7 cellular contexts compared by ENCODE assay signal in genomic region chr2:95789385-95789784, GRCh38.
DNase-seq lines count a peak whose midpoint lies in the region; ATAC-seq, FAIRE-seq and TF ChIP-seq lines count a peak whose summit lies in the region.
"Not testable (repeated sequence)": the region's sequence is repeated elsewhere in the genome, so short reads cannot be mapped to it uniquely, and the experiment has no call there.

No MANE protein-coding gene starts in this region.

- CTCF ChIA-PET in HCT116 (lab: Charles Lee); activated CD4-positive, alpha-beta T cell treated with anti-CD3 and anti-CD28 coated beads for 36 hours (lab: Charles Lee): not testable (repeated sequence)

- not testable (repeated sequence) for DNase-seq in HCT116 (ENCODE audit: low read depth, low spot score); activated CD4-positive, alpha-beta T cell treated with anti-CD3 and anti-CD28 coated beads for 36 hours; activated naive CD8-positive, alpha-beta T cell treated with anti-CD3 and anti-CD28 coated beads, Interleukin-2, amount 10 ng/mL, durations not matched to agents 7 days and 5 days; heart right ventricle; right lobe of liver; pancreas; stimulated activated naive CD8-positive, alpha-beta T cell treated with anti-CD3 and anti-CD28 coated beads, Interleukin-15, amount 100 ng/mL, for 72 hours

- not testable (repeated sequence) for H3K36me3 ChIP-seq in HCT116 (ENCODE audit: control insufficient read depth in 1 of 2, insufficient read depth in 2 of 2, low read length in 2 of 2); heart right ventricle; right lobe of liver; pancreas

- not testable (repeated sequence) for H3K79me2 ChIP-seq in HCT116 (ENCODE audit: insufficient read depth, low read length)

- intact Hi-C loops in HCT116 (cut with micrococcal nuclease); activated CD4-positive, alpha-beta T cell treated with anti-CD3 and anti-CD28 coated beads for 36 hours (cut with DNase I, micrococcal nuclease); heart right ventricle (cut with DNase I); right lobe of liver (cut with DNase I); pancreas (cut with DNase I): not testable (repeated sequence)

- H3K4me1 ChIP-seq in HCT116 (ENCODE audit: control insufficient read depth in 1 of 2, insufficient read depth in 2 of 2, low read length in 2 of 2); heart right ventricle; right lobe of liver; pancreas: not testable (repeated sequence)

- H3K27me3 ChIP-seq in HCT116 (ENCODE audit: insufficient read depth, low read length); heart right ventricle; right lobe of liver; pancreas: not testable (repeated sequence)

- H3K27ac Mint-ChIP-seq in activated CD4-positive, alpha-beta T cell treated with anti-CD3 and anti-CD28 coated beads for 36 hours; activated naive CD8-positive, alpha-beta T cell treated with anti-CD3 and anti-CD28 coated beads, Interleukin-2, amount 10 ng/mL, durations not matched to agents 7 days and 5 days; stimulated activated naive CD8-positive, alpha-beta T cell treated with anti-CD3 and anti-CD28 coated beads, Interleukin-15, amount 100 ng/mL, for 72 hours: not testable (repeated sequence)

- POLR2A ChIA-PET in HCT116 (lab: Charles Lee); activated CD4-positive, alpha-beta T cell treated with anti-CD3 and anti-CD28 coated beads for 36 hours (lab: Charles Lee); activated naive CD8-positive, alpha-beta T cell treated with anti-CD3 and anti-CD28 coated beads, Interleukin-2, amount 10 ng/mL, durations not matched to agents 7 days and 5 days (lab: Charles Lee): not testable (repeated sequence)

- ATAC-seq in HCT116 (peak; percentile 88), heart right ventricle (peak; percentile 23 to 82 (median 72)), right lobe of liver (peak in 3 of 4 donors; percentile 20 to 38 (median 31)), pancreas (peak in 3 of 4 donors; percentile 45 to 62 (median 48))
- ATAC-seq in activated CD4-positive, alpha-beta T cell treated with anti-CD3 and anti-CD28 coated beads for 36 hours, result peak; percentile 60
- ATAC-seq in activated naive CD8-positive, alpha-beta T cell treated with anti-CD3 and anti-CD28 coated beads, Interleukin-2, amount 10 ng/mL, durations not matched to agents 7 days and 5 days (ENCODE audit: low read depth), result peak; percentile 70
- peak; percentile 76 for ATAC-seq in stimulated activated naive CD8-positive, alpha-beta T cell treated with anti-CD3 and anti-CD28 coated beads, Interleukin-15, amount 100 ng/mL, for 72 hours

- WGBS in heart right ventricle, 2 donors, result no CpG with 5 or more reads among the region's 34 CpGs
- WGBS in right lobe of liver (ENCODE audit: insufficient coverage, low coverage, low lambda C conversion rate, missing lambda C conversion rate), result no CpG with 5 or more reads among the region's 34 CpGs
- no CpG with 5 or more reads among the region's 34 CpGs for WGBS in pancreas, 2 donors

- not testable (repeated sequence) for BruUV-seq in HCT116 (replicated peaks; lab: Mats Ljungman, UMichigan)

- H2AFZ ChIP-seq in HCT116 (ENCODE audit: low read depth, low read length, poor library complexity, severe bottlenecking), result not testable (repeated sequence)

- H3K27me3 Mint-ChIP-seq in activated CD4-positive, alpha-beta T cell treated with anti-CD3 and anti-CD28 coated beads for 36 hours; activated naive CD8-positive, alpha-beta T cell treated with anti-CD3 and anti-CD28 coated beads, Interleukin-2, amount 10 ng/mL, durations not matched to agents 7 days and 5 days; stimulated activated naive CD8-positive, alpha-beta T cell treated with anti-CD3 and anti-CD28 coated beads, Interleukin-15, amount 100 ng/mL, for 72 hours: not testable (repeated sequence)

- not testable (repeated sequence) for H3K27ac ChIP-seq in HCT116 (ENCODE audit: low read depth, low read length); heart right ventricle; right lobe of liver; pancreas

- not testable (repeated sequence) for H3K4me2 ChIP-seq in HCT116 (ENCODE audit: low read length)

- FAIRE-seq in pancreas (lab: Jason Lieb, UNC), result not testable (repeated sequence)

- H3K36me3 Mint-ChIP-seq in activated CD4-positive, alpha-beta T cell treated with anti-CD3 and anti-CD28 coated beads for 36 hours (ENCODE audit: low read depth); activated naive CD8-positive, alpha-beta T cell treated with anti-CD3 and anti-CD28 coated beads, Interleukin-2, amount 10 ng/mL, durations not matched to agents 7 days and 5 days: not testable (repeated sequence)

- H3K4me3 Mint-ChIP-seq in activated CD4-positive, alpha-beta T cell treated with anti-CD3 and anti-CD28 coated beads for 36 hours; activated naive CD8-positive, alpha-beta T cell treated with anti-CD3 and anti-CD28 coated beads, Interleukin-2, amount 10 ng/mL, durations not matched to agents 7 days and 5 days; stimulated activated naive CD8-positive, alpha-beta T cell treated with anti-CD3 and anti-CD28 coated beads, Interleukin-15, amount 100 ng/mL, for 72 hours: not testable (repeated sequence)

- not testable (repeated sequence) for H3K9me3 Mint-ChIP-seq in activated CD4-positive, alpha-beta T cell treated with anti-CD3 and anti-CD28 coated beads for 36 hours (ENCODE audit: low read depth); activated naive CD8-positive, alpha-beta T cell treated with anti-CD3 and anti-CD28 coated beads, Interleukin-2, amount 10 ng/mL, durations not matched to agents 7 days and 5 days; stimulated activated naive CD8-positive, alpha-beta T cell treated with anti-CD3 and anti-CD28 coated beads, Interleukin-15, amount 100 ng/mL, for 72 hours

- not testable (repeated sequence) for TF ChIP-seq CTCF in HCT116 (IDR thresholded peaks at IDR 0.05 in 2 of 3, conservative IDR thresholded peaks at IDR 0.05 in 1 of 3; ENCODE audit: borderline replicate concordance in 1 of 3, insufficient read depth in 1 of 3, low read depth in 2 of 3, low read length in 2 of 3); heart right ventricle (IDR thresholded peaks at IDR 0.05); right lobe of liver (IDR thresholded peaks at IDR 0.05); pancreas (IDR thresholded peaks at IDR 0.05)

- TF ChIP-seq RAD21 in HCT116 (IDR thresholded peaks at IDR 0.05; ENCODE audit: low read depth), result not testable (repeated sequence)

- H4K20me1 ChIP-seq in HCT116 (ENCODE audit: insufficient read depth), result not testable (repeated sequence)

- RAD21 ChIA-PET in HCT116 (lab: Charles Lee; ENCODE audit: low non-redundant PET in 1 of 2, low total read pairs in 2 of 2, uncharacterized antibody in 2 of 2, unreplicated experiment in 2 of 2), result not testable (repeated sequence)

- not testable (repeated sequence) for TF ChIP-seq POLR2A in HCT116 (IDR thresholded peaks at IDR 0.05; ENCODE audit: borderline replicate concordance, extremely low read depth, insufficient read depth, insufficient read length); right lobe of liver (IDR thresholded peaks at IDR 0.05)

- not testable (repeated sequence) for H3K9ac ChIP-seq in HCT116 (ENCODE audit: low read length)

- not testable (repeated sequence) for H3K4me3 ChIP-seq in HCT116 (replicated peaks in 1 of 2; ENCODE audit: low read depth in 1 of 2, low read length in 2 of 2); heart right ventricle; right lobe of liver; pancreas

- H3K9me2 ChIP-seq in HCT116 (ENCODE audit: insufficient read depth), result not testable (repeated sequence)

- not testable (repeated sequence) for H3K4me1 Mint-ChIP-seq in activated CD4-positive, alpha-beta T cell treated with anti-CD3 and anti-CD28 coated beads for 36 hours; activated naive CD8-positive, alpha-beta T cell treated with anti-CD3 and anti-CD28 coated beads, Interleukin-2, amount 10 ng/mL, durations not matched to agents 7 days and 5 days; stimulated activated naive CD8-positive, alpha-beta T cell treated with anti-CD3 and anti-CD28 coated beads, Interleukin-15, amount 100 ng/mL, for 72 hours

- not testable (repeated sequence) for H3K9me3 ChIP-seq in HCT116 (ENCODE audit: control insufficient read depth in 1 of 2, insufficient read depth in 1 of 2, low read depth in 1 of 2, low read length in 2 of 2); heart right ventricle; right lobe of liver; pancreas

Comparison
In these comparisons a context has a peak if more than half of its experiments do, and no peak if none do; other contexts are left out.
1. ATAC-seq: peak in every context shown above with its lines; median percentile 88 in HCT116; 76 in stimulated activated naive CD8-positive, alpha-beta T cell treated with anti-CD3 and anti-CD28 coated beads, Interleukin-15, amount 100 ng/mL, for 72 hours; 72 in heart right ventricle; 70 in activated naive CD8-positive, alpha-beta T cell treated with anti-CD3 and anti-CD28 coated beads, Interleukin-2, amount 10 ng/mL, durations not matched to agents 7 days and 5 days; 60 in activated CD4-positive, alpha-beta T cell treated with anti-CD3 and anti-CD28 coated beads for 36 hours; 48 in pancreas; 31 in right lobe of liver.